Comparison of ENCODE assay signal across 8 cellular contexts in the genomic region with DNA sequence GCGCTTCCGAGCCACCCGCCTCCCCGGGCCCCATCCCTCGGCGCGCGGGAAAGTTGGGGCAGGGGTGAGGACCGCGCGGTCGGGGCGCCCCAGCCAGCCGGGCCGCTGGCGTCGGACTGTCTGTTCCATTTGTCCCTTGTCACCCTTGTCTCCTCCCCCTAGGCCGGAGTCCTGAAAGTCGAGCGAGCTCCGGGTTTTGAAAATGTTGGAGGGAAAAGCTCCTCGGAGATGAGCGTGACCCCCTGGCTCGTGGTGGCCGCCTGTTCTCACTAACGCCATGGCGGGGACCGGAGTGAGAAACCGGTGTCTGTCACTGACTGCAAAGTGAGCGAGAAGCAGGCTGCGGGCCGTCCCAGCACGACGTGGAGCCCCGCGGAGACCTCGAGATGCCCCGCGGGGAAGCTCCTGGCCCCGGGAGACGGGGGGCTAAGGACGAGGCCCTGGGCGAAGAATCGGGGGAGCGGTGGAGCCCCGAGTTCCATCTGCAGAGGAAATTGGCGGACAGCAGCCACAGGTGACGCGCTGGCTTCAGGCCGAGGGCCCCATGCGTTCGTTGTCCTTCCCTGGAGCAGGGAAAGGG.
A peak's percentile ranks its signal among the peaks of the same experiment; 100 is the strongest.
DNase-seq lines count a peak whose midpoint lies in the region; ATAC-seq lines count a peak whose summit lies in the region.

No MANE protein-coding gene starts in this region.

- H3K4me3 Mint-ChIP-seq in stimulated activated naive CD8-positive, alpha-beta T cell treated with anti-CD3 and anti-CD28 coated beads, Interleukin-15, Interleukin-2, amounts not matched to agents 100 ng/mL and 50 ng/mL, for 24 hours = peak overlapping the region; percentile 44

- H3K36me3 ChIP-seq in duodenal mucosa (ENCODE audit: control insufficient read depth in 1 of 2, insufficient read depth in 2 of 2, low read length in 2 of 2) = peaks cover under 1 to 25% of the 10 kb centered on the region in 2 donors
- peaks cover 17 to 19% of the 10 kb centered on the region in 2 donors for H3K36me3 ChIP-seq in mucosa of rectum (ENCODE audit: control insufficient read depth in 2 of 2, insufficient read depth in 2 of 2, low read length in 2 of 2)

- peak overlapping the region; percentile 63 for H3K27ac ChIP-seq in duodenal mucosa (ENCODE audit: low read depth, low read length)
- peak overlapping the region; percentile 72 to 74 for H3K27ac ChIP-seq in mucosa of rectum (ENCODE audit: low read depth in 2 of 2, low read length in 2 of 2)

- H3K4me1 ChIP-seq in duodenal mucosa (ENCODE audit: control insufficient read depth in 1 of 2, insufficient read depth in 2 of 2, low read length in 2 of 2) = peaks cover 19 to 25% of the 10 kb centered on the region in 2 donors
- peaks cover 15% of the 10 kb centered on the region in 2 donors for H3K4me1 ChIP-seq in mucosa of rectum (ENCODE audit: control insufficient read depth in 2 of 2, insufficient read depth in 2 of 2, low read length in 2 of 2)

- no peaks in the 10 kb centered on the region for H3K27me3 ChIP-seq in duodenal mucosa (ENCODE audit: control insufficient read depth in 1 of 2, insufficient read depth in 2 of 2, low read length in 2 of 2)
- no peaks in the 10 kb centered on the region for H3K27me3 ChIP-seq in mucosa of rectum (ENCODE audit: control insufficient read depth in 2 of 2, insufficient read depth in 2 of 2, low read length in 2 of 2)

- ATAC-seq in stimulated activated naive CD8-positive, alpha-beta T cell treated with anti-CD3 and anti-CD28 coated beads, Interleukin-15, Interleukin-2, amounts not matched to agents 100 U/mL and 50 U/mL, for 24 hours = no peak
- ATAC-seq in HG03097 (IDR thresholded peaks at IDR 0.05; ENCODE audit: low FRiP score, unreplicated experiment) (no peak), GM19351 (IDR thresholded peaks at IDR 0.05; ENCODE audit: unreplicated experiment) (no peak), HG03159 (IDR thresholded peaks at IDR 0.05; ENCODE audit: unreplicated experiment) (no peak)

- H3K27ac Mint-ChIP-seq in stimulated activated naive CD8-positive, alpha-beta T cell treated with anti-CD3 and anti-CD28 coated beads, Interleukin-15, Interleukin-2, amounts not matched to agents 100 ng/mL and 50 ng/mL, for 24 hours = no peak overlapping the region

- peaks cover 16% of the 10 kb centered on the region for H3K36me3 Mint-ChIP-seq in stimulated activated naive CD8-positive, alpha-beta T cell treated with anti-CD3 and anti-CD28 coated beads, Interleukin-15, Interleukin-2, amounts not matched to agents 100 ng/mL and 50 ng/mL, for 24 hours (ENCODE audit: low read depth)

- peak overlapping the region; percentile 3 to 13 for H3K9ac ChIP-seq in duodenal mucosa (ENCODE audit: low read depth in 1 of 2, low read length in 2 of 2)
- H3K9ac ChIP-seq in mucosa of rectum (ENCODE audit: low read depth in 1 of 2, low read length in 2 of 2) = peak overlapping the region; percentile 32 to 65

- no peaks in the 10 kb centered on the region for H3K9me3 Mint-ChIP-seq in stimulated activated naive CD8-positive, alpha-beta T cell treated with anti-CD3 and anti-CD28 coated beads, Interleukin-15, Interleukin-2, amounts not matched to agents 100 ng/mL and 50 ng/mL, for 24 hours

- peak overlapping the region; percentile 17 to 59 for H3K4me3 ChIP-seq in duodenal mucosa (ENCODE audit: low read depth in 1 of 2, low read length in 2 of 2)
- H3K4me3 ChIP-seq in mucosa of rectum (ENCODE audit: low read length in 2 of 2) = peak overlapping the region; percentile 55 to 63

- H3K27me3 Mint-ChIP-seq in stimulated activated naive CD8-positive, alpha-beta T cell treated with anti-CD3 and anti-CD28 coated beads, Interleukin-15, Interleukin-2, amounts not matched to agents 100 ng/mL and 50 ng/mL, for 24 hours = no peaks in the 10 kb centered on the region

- H3K9me3 ChIP-seq in duodenal mucosa (ENCODE audit: control insufficient read depth in 1 of 2, low read length in 2 of 2) = no peaks in the 10 kb centered on the region
- no peaks in the 10 kb centered on the region for H3K9me3 ChIP-seq in mucosa of rectum (ENCODE audit: control insufficient read depth in 2 of 2, low read length in 2 of 2)

- peaks cover 26% of the 10 kb centered on the region for H3K4me1 Mint-ChIP-seq in stimulated activated naive CD8-positive, alpha-beta T cell treated with anti-CD3 and anti-CD28 coated beads, Interleukin-15, Interleukin-2, amounts not matched to agents 100 ng/mL and 50 ng/mL, for 24 hours (ENCODE audit: low read depth)

- DNase-seq in stimulated activated naive CD8-positive, alpha-beta T cell treated with anti-CD3 and anti-CD28 coated beads, Interleukin-15, Interleukin-2, amounts not matched to agents 100 U/mL and 50 U/mL, for 24 hours = no peak
- no peak for DNase-seq in kidney glomerular epithelial cell (lab: John Stamatoyannopoulos, UW)
